ENCODE assay signal across 17 cellular contexts in the genomic region with DNA sequence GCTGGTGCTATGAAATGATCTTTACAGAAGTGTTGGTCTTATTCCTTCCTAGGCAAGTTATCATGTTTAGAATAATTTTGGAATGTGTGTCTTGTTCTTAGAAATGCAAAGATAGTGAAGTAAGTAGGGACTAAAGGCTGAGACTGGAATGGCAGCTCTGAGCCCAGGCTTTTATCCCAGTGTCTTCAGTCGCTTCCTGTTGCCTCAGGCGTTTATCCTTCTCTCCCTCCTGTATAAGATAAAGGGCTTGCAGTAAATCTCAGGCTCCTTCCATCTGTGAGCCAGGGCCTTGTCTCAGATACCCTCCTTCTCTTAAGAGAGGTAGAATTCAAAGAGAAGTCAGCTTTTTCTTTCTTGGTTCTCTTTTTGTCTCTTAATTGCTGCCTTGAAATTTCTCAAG.
"Had no signal": no experiment of that assay in that cellular context is flagged by ENCODE, and none has a peak within 500 bp of the region (broad histone marks: within the 10 kb centered on the region; RNA-seq: fewer than 3 reads in every experiment).

No MANE protein-coding gene starts in this region.

- H3K79me2 ChIP-seq: parathyroid adenoma had no signal

- H3K9me3 ChIP-seq: breast epithelium, esophagus muscularis mucosa, thyroid gland, vagina had no signal

- H3K9me3 Mint-ChIP-seq: activated naive CD8-positive, alpha-beta T cell treated with anti-CD3 and anti-CD28 coated beads, Interleukin-2, amount 10 ng/mL, durations not matched to agents 7 days and 5 days had no signal

- H3K36me3 Mint-ChIP-seq: activated naive CD8-positive, alpha-beta T cell treated with anti-CD3 and anti-CD28 coated beads, Interleukin-2, amount 10 ng/mL, durations not matched to agents 7 days and 5 days had no signal

- H3K4me1 ChIP-seq: breast epithelium, esophagus muscularis mucosa, parathyroid adenoma, thyroid gland, vagina had no signal

- H3K27ac ChIP-seq: breast epithelium, dorsolateral prefrontal cortex, esophagus muscularis mucosa, parathyroid adenoma, thyroid gland, vagina had no signal

- H3K4me1 Mint-ChIP-seq: activated naive CD8-positive, alpha-beta T cell treated with anti-CD3 and anti-CD28 coated beads, Interleukin-2, amount 10 ng/mL, durations not matched to agents 7 days and 5 days had no signal

- H3K4me3 Mint-ChIP-seq: activated naive CD8-positive, alpha-beta T cell treated with anti-CD3 and anti-CD28 coated beads, Interleukin-2, amount 10 ng/mL, durations not matched to agents 7 days and 5 days had no signal

- H3K27me3 ChIP-seq: breast epithelium, dorsolateral prefrontal cortex, esophagus muscularis mucosa, thyroid gland, vagina had no signal

- ATAC-seq: activated CD4-positive, CD25-positive, alpha-beta regulatory T cell treated with anti-CD3 and anti-CD28 coated beads, Interleukin-2, amount 50 U/mL, for 24 hours; right cardiac atrium had no signal

- DNase-seq: activated CD4-positive, alpha-beta T cell treated with anti-CD3 and anti-CD28 coated beads, Interleukin-2, amount 50 U/mL, for 4 hours; activated gamma-delta T cell treated with Interleukin-2 at 50 U/mL for 16 hours; activated naive CD8-positive, alpha-beta T cell treated with anti-CD3 and anti-CD28 coated beads, Interleukin-2, amount 10 ng/mL, durations not matched to agents 7 days and 5 days; activated T-cell treated with anti-CD3 and anti-CD28 coated beads, Interleukin-2, amount 50 U/mL, for 1 hour; aorta; dorsolateral prefrontal cortex; head of caudate nucleus; kidney; right cardiac atrium; small intestine; T-helper 2 cell; thyroid gland had no signal

- H3K36me3 ChIP-seq: breast epithelium, thyroid gland, vagina had no signal

- H3K27ac Mint-ChIP-seq: activated naive CD8-positive, alpha-beta T cell treated with anti-CD3 and anti-CD28 coated beads, Interleukin-2, amount 10 ng/mL, durations not matched to agents 7 days and 5 days had no signal

- H3K4me3 ChIP-seq: breast epithelium, dorsolateral prefrontal cortex, esophagus muscularis mucosa, thyroid gland, vagina had no signal
